In genomic region chr5:151584057-151584937, GRCh38 we compare ENCODE assay signal across 18 cellular contexts. TPM values are rescaled to one million over a fixed set of nuclear protein-coding genes. Genes with fewer than 3 reads are reported as not detected.
"Had no signal": no experiment of that assay in that cellular context is flagged by ENCODE, and none has a peak within 500 bp of the region (broad histone marks: within the 10 kb centered on the region; RNA-seq: fewer than 3 reads in every experiment).

No MANE protein-coding gene starts in this region.

- H3K27me3 ChIP-seq: hepatocyte, right lobe of liver, thyroid gland had no signal

- H3K27ac ChIP-seq: hepatocyte, psoas muscle, right lobe of liver, stomach, thyroid gland had no signal

- H3K4me2 ChIP-seq: hepatocyte had no signal

- H3K9me3 ChIP-seq: psoas muscle, right lobe of liver, stomach, thyroid gland had no signal

- H2AFZ ChIP-seq: hepatocyte had no signal

- H3K4me1 ChIP-seq: right lobe of liver, stomach, thyroid gland had no signal

- H3K4me3 ChIP-seq: hepatocyte, psoas muscle, right lobe of liver, stomach, thyroid gland had no signal

- DNase-seq: activated CD4-positive, alpha-beta T cell treated with anti-CD3 and anti-CD28 coated beads, Interleukin-2, amount 10 ng/mL, durations not matched to agents 7 days and 5 days; activated CD4-positive, CD25-positive, alpha-beta regulatory T cell; activated naive CD4-positive, alpha-beta T cell treated with Interleukin-2 at 50 U/mL for 16 hours; anterior cingulate cortex; cerebellar nuclear complex; effector CD8-positive, alpha-beta T cell; kidney; left ventricle myocardium superior; mesenchymal stem cell; occipital lobe; psoas muscle; right lobe of liver; stimulated activated CD4-positive, alpha-beta T cell treated with anti-CD3 and anti-CD28 coated beads, Interleukin-1b, Interleukin-23, amount 100 ng/mL, for 48 hours; stomach; thyroid gland had no signal

- H3K36me3 ChIP-seq: right lobe of liver, stomach, thyroid gland had no signal

- ATAC-seq: activated T-helper 17 cell treated with anti-CD3 and anti-CD28 coated beads, Interleukin-2, amount 50 U/mL, for 72 hours; left ventricle myocardium superior; right lobe of liver had no signal

- H3K79me2 ChIP-seq: hepatocyte had no signal

RNA-seq across cellular contexts. Expression of gene FAT2, which starts 6.8 kb away (rescaled TPM):
- total RNA-seq: activated CD4-positive, alpha-beta T cell treated with anti-CD3 and anti-CD28 coated beads, Interleukin-2, amount 10 ng/mL, durations not matched to agents 7 days and 5 days; activated T-helper 17 cell treated with anti-CD3 and anti-CD28 coated beads, Interleukin-2, amount 50 U/mL, for 72 hours; endothelial cell of umbilical vein; left ventricle myocardium superior; right lobe of liver had no signal
